ENCODE assay signal across 8 cellular contexts in genomic region chr22:31229402-31230140, GRCh38. TPM values are rescaled to one million over a fixed set of nuclear protein-coding genes. Genes with fewer than 3 reads are reported as not detected.
DNase-seq lines count a peak whose midpoint lies in the region; ATAC-seq, FAIRE-seq and TF ChIP-seq lines count a peak whose summit lies in the region.

No MANE protein-coding gene starts in this region.

- peak overlapping the region; percentile 61 for H3K27ac ChIP-seq in HepG2 (ENCODE audit: extremely low read length, insufficient read depth, low read length)
- H3K27ac ChIP-seq in upper lobe of left lung: peak overlapping the region; percentile 80 to 92 (median 87)

- peaks cover 12 to 58% of the 10 kb centered on the region in 2 experiments for H3K36me3 ChIP-seq in HepG2 (replicated peaks in 1 of 2; ENCODE audit: control insufficient read depth in 1 of 2, insufficient read depth in 2 of 2, low read length in 2 of 2)
- peaks cover 0 to 25% (median 9%) of the 10 kb centered on the region in 4 donors for H3K36me3 ChIP-seq in upper lobe of left lung

- ATAC-seq in HepG2 (no peak; the same call in 2 of the 3 replicates), upper lobe of left lung (ENCODE audit: low FRiP score in 2 of 2) (peak; percentile 35 to 52), GM18511 (IDR thresholded peaks at IDR 0.05; ENCODE audit: unreplicated experiment) (no peak)

- FAIRE-seq in HepG2 (lab: Jason Lieb, UNC): peak; percentile 40

- H3K4me1 ChIP-seq in HepG2 (ENCODE audit: insufficient read depth, low read length): peaks cover 70% of the 10 kb centered on the region
- peaks cover 46 to 71% (median 66%) of the 10 kb centered on the region in 4 donors for H3K4me1 ChIP-seq in upper lobe of left lung

- H3K27me3 Mint-ChIP-seq in activated naive CD4-positive, alpha-beta T cell treated with anti-CD3 and anti-CD28 coated beads, Interleukin-2, amount 50 U/mL, for 24 hours: no peaks in the 10 kb centered on the region

- H3K9me3 ChIP-seq in HepG2 (ENCODE audit: low read length): no peaks in the 10 kb centered on the region
- H3K9me3 ChIP-seq in upper lobe of left lung: no peaks in the 10 kb centered on the region

- H3K79me2 ChIP-seq in HepG2 (ENCODE audit: insufficient read depth, low read length): peaks cover 64% of the 10 kb centered on the region

- 88% methylated on average over 4 of the region's 4 CpGs for WGBS in HepG2 (ENCODE audit: low lambda C conversion rate)
- WGBS in upper lobe of left lung, 2 donors: 48 to 49% methylated on average over 4 of the region's 4 CpGs

- BruUV-seq in HepG2 (replicated peaks; lab: Mats Ljungman, UMichigan): no TSS peak

- H2AFZ ChIP-seq in HepG2 (ENCODE audit: low read length): no peak overlapping the region

- in situ Hi-C loops in astrocyte of the spinal cord (cut with HindIII; ENCODE audit: low sequenced_read_pairs): no loop called here
- in situ Hi-C loops in HepG2 (cut with HindIII; ENCODE audit: extremely low pct_ligation_motif_present, low pct_unique_long_range_greater_than_20kb): loop anchor here (5.0 kb wide), 1 partner anchor 32 kb away; no protein-coding TSS in a partner anchor

- peaks cover 4% of the 10 kb centered on the region; the same call in 1 of the 2 replicates for H4K20me1 ChIP-seq in HepG2 (ENCODE audit: insufficient read depth, low read length)

- H3K4me3 ChIP-seq in astrocyte of the spinal cord (ENCODE audit: low read depth, low read length) (no peak overlapping the region), HepG2 (replicated peaks in 1 of 3; ENCODE audit: insufficient read depth in 1 of 3, low read depth in 2 of 3, low read length in 3 of 3) (no peak overlapping the region; a peak in 1 of 6 replicates), upper lobe of left lung (no peak overlapping the region)

- POLR2A ChIA-PET in HepG2 (lab: Yijun Ruan, JAX): interaction anchor here (0.8 to 11.8 kb wide), 7 partner anchors 10 to 261 kb away, joined by 3 to 168 read pairs (median 4); partner anchors contain the start of genes LIMK2, MORC2, SELENOM and SMTN

- no peaks in the 10 kb centered on the region for H3K9me3 Mint-ChIP-seq in activated naive CD4-positive, alpha-beta T cell treated with anti-CD3 and anti-CD28 coated beads, Interleukin-2, amount 50 U/mL, for 24 hours

- H3K27me3 ChIP-seq in HepG2 (ENCODE audit: control insufficient read depth in 1 of 2, insufficient read depth in 2 of 2, low read length in 2 of 2) (no peaks in the 10 kb centered on the region), upper lobe of left lung (no peaks in the 10 kb centered on the region)

- peak overlapping the region; percentile 54 for H3K4me3 Mint-ChIP-seq in activated naive CD4-positive, alpha-beta T cell treated with anti-CD3 and anti-CD28 coated beads, Interleukin-2, amount 50 U/mL, for 24 hours

- CTCF ChIA-PET in HepG2 (lab: Yijun Ruan, JAX; ENCODE audit: low intra/inter-chr PET ratio, low total read pairs): interaction anchor here (2.8 kb wide), 1 partner anchor 30 kb away, joined by 37 read pairs; no protein-coding TSS in a partner anchor

- TF ChIP-seq RAD21 in HepG2 (CRISPR knock-in tag; IDR thresholded peaks at IDR 0.05): no peak

- H3K9ac ChIP-seq in HepG2 (ENCODE audit: insufficient read depth, low read depth, low read length): peak overlapping the region; percentile 20; the same call in 1 of the 2 replicates

- intact Hi-C loops in HepG2 (cut with micrococcal nuclease; ENCODE audit: unreplicated experiment): loop anchor here (5.0 kb wide), 1 partner anchor 67 kb away; the partner anchor contains the start of gene RNF185

- peaks cover 40% of the 10 kb centered on the region for H3K4me1 Mint-ChIP-seq in activated naive CD4-positive, alpha-beta T cell treated with anti-CD3 and anti-CD28 coated beads, Interleukin-2, amount 50 U/mL, for 24 hours

- no peak for DNase-seq in activated naive CD4-positive, alpha-beta T cell (lab: John Stamatoyannopoulos, UW)
- peak; percentile 59 for DNase-seq in astrocyte of the spinal cord (ENCODE audit: low read depth, low spot score)
- DNase-seq in HepG2 (ENCODE audit: low spot score): no peak
- peak in 1 of 2 donors; percentile 70 for DNase-seq in upper lobe of left lung
- DNase-seq in HuH-7.5 (ENCODE audit: low spot score): no peak
- no peak for DNase-seq in stimulated activated CD4-positive, alpha-beta T cell treated with anti-CD3 and anti-CD28 coated beads, Interleukin-2, amount 100 ng/mL, for 48 hours

- peaks cover 3% of the 10 kb centered on the region for H3K36me3 Mint-ChIP-seq in activated naive CD4-positive, alpha-beta T cell treated with anti-CD3 and anti-CD28 coated beads, Interleukin-2, amount 50 U/mL, for 24 hours

- TF ChIP-seq EP300 in HepG2 (IDR thresholded peaks at IDR 0.05; ENCODE audit: low read depth in 2 of 2, low read length in 2 of 2) (no peak), HepG2 (CRISPR knock-in tag; IDR thresholded peaks at IDR 0.05; ENCODE audit: borderline replicate concordance) (no peak), upper lobe of left lung (IDR thresholded peaks at IDR 0.05) (no peak)

- no peak for TF ChIP-seq CTCF in astrocyte of the spinal cord (IDR thresholded peaks at IDR 0.05; ENCODE audit: low read depth, low read length)
- TF ChIP-seq CTCF in HepG2 (CRISPR knock-in tag; IDR thresholded peaks at IDR 0.05): no peak
- no peak for TF ChIP-seq CTCF in upper lobe of left lung (IDR thresholded peaks at IDR 0.05)

- peak overlapping the region; percentile 9; the same call in 1 of the 2 replicates for H3K4me2 ChIP-seq in HepG2 (ENCODE audit: low read depth, low read length)

- TF ChIP-seq POLR2A in HepG2 (IDR thresholded peaks at IDR 0.05; ENCODE audit: insufficient read depth in 1 of 2, low read depth in 2 of 2, low read length in 2 of 2): no peak
- TF ChIP-seq POLR2A in upper lobe of left lung (IDR thresholded peaks at IDR 0.05): no peak

- peak overlapping the region; percentile 87 for H3K27ac Mint-ChIP-seq in activated naive CD4-positive, alpha-beta T cell treated with anti-CD3 and anti-CD28 coated beads, Interleukin-2, amount 50 U/mL, for 24 hours

TF ChIP-seq in HepG2, 621 proteins besides CTCF, POLR2A, EP300 and RAD21:
- TF ChIP-seq ZBTB14 (CRISPR knock-in tag; IDR thresholded peaks at IDR 0.05) (no peak), PPARG (CRISPR knock-in tag; conservative IDR thresholded peaks at IDR 0.05) (0 out of 2 replicates have a peak, but pooled peaks have one; percentile 0), CREM (IDR thresholded peaks at IDR 0.05) (0 out of 2 replicates have a peak, but pooled peaks have one; percentile 9), CREM (CRISPR knock-in tag; IDR thresholded peaks at IDR 0.05) (no peak), BCL3 (CRISPR knock-in tag; IDR thresholded peaks at IDR 0.05) (no peak), CENPT (CRISPR knock-in tag; IDR thresholded peaks at IDR 0.05; ENCODE audit: low read depth) (no peak), FLYWCH1 (CRISPR knock-in tag; IDR thresholded peaks at IDR 0.05) (no peak), RFXAP (CRISPR knock-in tag; IDR thresholded peaks at IDR 0.05; ENCODE audit: borderline replicate concordance) (no peak), ZNF605 (CRISPR knock-in tag; IDR thresholded peaks at IDR 0.05) (no peak), SUZ12 (IDR thresholded peaks at IDR 0.05; ENCODE audit: low read depth, low read length) (no peak), ZBTB42 (CRISPR knock-in tag; IDR thresholded peaks at IDR 0.05) (no peak)

RNA-seq across cellular contexts. Expression of gene LIMK2, which starts 17.5 kb away (rescaled TPM):
- total RNA-seq in HepG2 (2016; rRNA removed; fragmentation: Illumina TruSeq; extraction: Trizol) (25.9 and 29.8 TPM in 2 replicates), upper lobe of left lung (100 to 1,000 TPM in 2 of 6 donors, 10 to 100 TPM in 4; 44.5 to 141 (median 75.8) TPM)
- 11.6 and 11.9 TPM in 2 replicates for total RNA-seq in HepG2 (2016; cell fraction: cytosol; rRNA removed; fragmentation: Illumina TruSeq; extraction: Trizol; ENCODE audit: low read depth)
- total RNA-seq in HepG2 (2016; cell fraction: insoluble cytoplasmic fraction; rRNA removed; fragmentation: Illumina TruSeq; extraction: Trizol): 23.7 and 30.9 TPM in 2 replicates
- 16.0 and 16.7 TPM in 2 replicates for total RNA-seq in HepG2 (2016; cell fraction: membrane; rRNA removed; fragmentation: Illumina TruSeq; extraction: Trizol)
- total RNA-seq in HepG2 (2016; cell fraction: nucleus; rRNA removed; fragmentation: Illumina TruSeq; extraction: Trizol): 34.7 and 39.4 TPM in 2 replicates
- polyA plus RNA-seq in HepG2 (2011; rRNA removed): 20.9 and 22.2 TPM in 2 replicates
- 13.6 and 17.8 TPM in 2 replicates for polyA plus RNA-seq in HepG2 (2011; cell fraction: cytosol; rRNA removed)
- polyA plus RNA-seq in HepG2 (2011; cell fraction: nucleus; rRNA removed): 73.7 and 77.5 TPM in 2 replicates
- polyA plus RNA-seq in HepG2 (2012): 13.8 and 20.5 TPM in 2 replicates
- polyA plus RNA-seq in HepG2 (2016; cell fraction: cytosol; fragmentation: Illumina TruSeq; extraction: Trizol; ENCODE audit: low read depth): 3.6 and 3.7 TPM in 2 replicates
- polyA plus RNA-seq in HepG2 (2016; cell fraction: insoluble cytoplasmic fraction; fragmentation: Illumina TruSeq; extraction: Trizol; ENCODE audit: low read depth): 18.1 and 21.1 TPM in 2 replicates
- 6.3 and 6.8 TPM in 2 replicates for polyA plus RNA-seq in HepG2 (2016; cell fraction: membrane; fragmentation: Illumina TruSeq; extraction: Trizol; ENCODE audit: low read depth)
- 49.2 and 49.7 TPM in 2 replicates for polyA plus RNA-seq in HepG2 (2016; cell fraction: nucleus; fragmentation: Illumina TruSeq; extraction: Trizol; ENCODE audit: insufficient read depth, low read depth)
- 7.4 and 68.6 TPM in 2 replicates for polyA minus RNA-seq in HepG2 (2011; rRNA and poly(A)+ RNA removed; ENCODE audit: low replicate concordance)
- polyA minus RNA-seq in HepG2 (2011; cell fraction: cytosol; rRNA and poly(A)+ RNA removed): 11.4 and 15.5 TPM in 2 replicates
- polyA minus RNA-seq in HepG2 (2011; cell fraction: nucleus; rRNA and poly(A)+ RNA removed): 67.0 and 76.2 TPM in 2 replicates

Comparison
In these comparisons a context has a peak if more than half of its experiments do, and no peak if none do; other contexts are left out.
1. ATAC-seq: peak in upper lobe of left lung (2 of 2); none in HepG2 (single experiment) and GM18511 (single experiment).